In the genomic region with DNA sequence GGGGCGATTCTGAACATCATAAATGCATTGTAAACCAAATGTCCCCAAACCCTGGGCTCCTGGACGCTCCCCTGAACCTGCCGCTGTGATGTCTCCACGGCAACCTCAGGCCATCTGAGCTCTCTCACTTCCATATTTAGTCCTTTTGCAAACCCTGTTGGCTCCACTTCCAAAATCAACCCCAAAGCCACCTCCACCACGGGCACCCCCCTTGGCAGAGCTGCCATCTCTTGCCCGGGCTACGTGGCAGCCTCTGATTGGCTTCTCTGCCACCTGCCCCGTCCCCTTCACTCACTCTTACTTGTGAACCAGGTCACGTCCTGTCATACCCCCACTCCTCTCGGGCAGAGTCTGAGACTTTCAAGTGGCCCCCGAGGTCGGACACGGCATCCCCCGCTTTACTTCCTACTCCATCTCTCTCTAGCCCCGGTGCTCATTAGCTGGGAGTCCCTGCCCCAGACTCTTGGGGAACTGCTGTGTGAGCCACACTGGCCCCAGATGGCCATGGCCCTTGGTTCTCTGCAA, we compare ENCODE assay signal across 19 cellular contexts. TPM values are rescaled to one million over a fixed set of nuclear protein-coding genes. Genes with fewer than 3 reads are reported as not detected.
"Had no signal": no experiment of that assay in that cellular context is flagged by ENCODE, and none has a peak within 500 bp of the region (broad histone marks: within the 10 kb centered on the region; RNA-seq: fewer than 3 reads in every experiment).

No MANE protein-coding gene starts in this region.

- H3K27ac ChIP-seq: esophagus squamous epithelium, upper lobe of left lung had no signal

- H3K27ac Mint-ChIP-seq: activated B cell treated with CpG ODN at 0.5 μM for 24 hours; activated CD4-positive, alpha-beta T cell treated with anti-CD3 and anti-CD28 coated beads, Interleukin-2, amount 10 ng/mL, durations not matched to agents 24 days and 14 days; activated CD8-positive, alpha-beta T cell treated with anti-CD3 and anti-CD28 coated beads for 36 hours; activated T-cell treated with anti-CD3 and anti-CD28 coated beads, Interleukin-2, amount 50 U/mL, for 24 hours; dendritic cell treated with granulocyte-macrophage colony-stimulating factor and Interleukin-4, amounts not matched to agents 40 ng/mL and 50 ng/mL, for 4 days; stimulated activated naive CD8-positive, alpha-beta T cell treated with anti-CD3 and anti-CD28 coated beads, Interleukin-15, amount 100 ng/mL, for 72 hours had no signal

- H3K36me3 ChIP-seq: esophagus squamous epithelium, upper lobe of left lung had no signal

- H3K4me3 Mint-ChIP-seq: activated B cell treated with CpG ODN at 0.5 μM for 24 hours; activated CD4-positive, alpha-beta T cell treated with anti-CD3 and anti-CD28 coated beads, Interleukin-2, amount 10 ng/mL, durations not matched to agents 24 days and 14 days; activated CD8-positive, alpha-beta T cell treated with anti-CD3 and anti-CD28 coated beads for 36 hours; activated T-cell treated with anti-CD3 and anti-CD28 coated beads, Interleukin-2, amount 50 U/mL, for 24 hours; dendritic cell treated with granulocyte-macrophage colony-stimulating factor and Interleukin-4, amounts not matched to agents 40 ng/mL and 50 ng/mL, for 4 days; naive thymus-derived CD4-positive, alpha-beta T cell; stimulated activated naive CD8-positive, alpha-beta T cell treated with anti-CD3 and anti-CD28 coated beads, Interleukin-15, amount 100 ng/mL, for 72 hours had no signal

- H3K4me3 ChIP-seq: esophagus squamous epithelium, upper lobe of left lung had no signal

- H3K4me1 Mint-ChIP-seq: activated B cell treated with CpG ODN at 0.5 μM for 24 hours; activated CD4-positive, alpha-beta T cell treated with anti-CD3 and anti-CD28 coated beads, Interleukin-2, amount 10 ng/mL, durations not matched to agents 24 days and 14 days; naive thymus-derived CD4-positive, alpha-beta T cell; stimulated activated naive CD8-positive, alpha-beta T cell treated with anti-CD3 and anti-CD28 coated beads, Interleukin-15, amount 100 ng/mL, for 72 hours had no signal

- H3K27me3 ChIP-seq: upper lobe of left lung had no signal

- FAIRE-seq: astrocyte, bronchial epithelial cell had no signal

- H3K9me3 ChIP-seq: esophagus squamous epithelium had no signal

- DNase-seq: activated CD4-positive, alpha-beta T cell treated with anti-CD3 and anti-CD28 coated beads, Interleukin-2, amount 10 ng/mL, durations not matched to agents 24 days and 14 days; activated CD8-positive, alpha-beta T cell treated with anti-CD3 and anti-CD28 coated beads for 36 hours; activated effector memory CD4-positive, alpha-beta T cell treated with Interleukin-2 at 50 U/mL for 16 hours; activated naive CD4-positive, alpha-beta T cell treated with anti-CD3 and anti-CD28 coated beads, Interleukin-2, amount 50 U/mL, for 16 hours; activated T-cell treated with anti-CD3 and anti-CD28 coated beads, Interleukin-2, amount 50 U/mL, for 24 hours; effector memory CD4-positive, alpha-beta T cell; esophagus squamous epithelium; left cardiac atrium; mesenchymal stem cell; occipital lobe; stimulated activated naive CD8-positive, alpha-beta T cell treated with anti-CD3 and anti-CD28 coated beads, Interleukin-15, amount 100 ng/mL, for 72 hours; T-helper 1 cell; T-helper 9 cell had no signal

- ATAC-seq: activated CD8-positive, alpha-beta T cell treated with anti-CD3 and anti-CD28 coated beads for 36 hours; left cardiac atrium; naive thymus-derived CD4-positive, alpha-beta T cell; stimulated activated naive CD8-positive, alpha-beta T cell treated with anti-CD3 and anti-CD28 coated beads, Interleukin-15, amount 100 ng/mL, for 72 hours had no signal

- H3K9me3 Mint-ChIP-seq: activated CD4-positive, alpha-beta T cell treated with anti-CD3 and anti-CD28 coated beads, Interleukin-2, amount 10 ng/mL, durations not matched to agents 24 days and 14 days; dendritic cell treated with granulocyte-macrophage colony-stimulating factor and Interleukin-4, amounts not matched to agents 40 ng/mL and 50 ng/mL, for 4 days had no signal

RNA-seq across cellular contexts. Expression of a gene that starts 30.4 kb away (rescaled TPM):
- total RNA-seq: activated B cell treated with CpG ODN at 0.5 μM for 24 hours, astrocyte, bronchial epithelial cell had no signal
